ENCODE assay signal across 22 cellular contexts in the genomic region with DNA sequence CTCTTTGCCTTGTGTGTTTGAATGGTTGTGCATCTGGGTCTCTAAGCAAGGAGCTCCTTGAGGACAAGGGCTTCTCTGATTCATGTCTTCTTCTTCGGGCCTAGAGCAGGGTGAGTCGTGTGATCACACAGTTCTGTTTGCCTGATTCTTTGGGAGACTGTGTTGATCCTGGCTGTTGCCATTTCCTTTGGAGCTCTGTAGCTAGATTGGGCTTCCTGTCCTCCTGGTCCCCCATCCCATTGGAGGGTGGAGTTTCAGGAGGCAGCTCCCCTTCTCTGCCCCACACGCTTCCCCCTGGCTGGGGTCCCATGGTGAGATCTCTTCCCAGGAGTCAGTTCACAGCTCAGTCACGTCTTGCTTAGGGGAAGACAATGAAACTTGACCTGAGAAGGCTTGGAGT.
A peak's percentile ranks its signal among the peaks of the same experiment; 100 is the strongest.
DNase-seq lines count a peak whose midpoint lies in the region; ATAC-seq and TF ChIP-seq lines count a peak whose summit lies in the region.
"Had no signal": no experiment of that assay in that cellular context is flagged by ENCODE, and none has a peak within 500 bp of the region (broad histone marks: within the 10 kb centered on the region; RNA-seq: fewer than 3 reads in every experiment).

No MANE protein-coding gene starts in this region.

- H3K18ac ChIP-seq in IMR-90 (ENCODE audit: low read depth, low read length): no peak overlapping the region

- peak overlapping the region; percentile 74 for H2AFZ ChIP-seq in IMR-90 (replicated peaks; ENCODE audit: low read length, poor library complexity)

- H3K36me3 ChIP-seq in IMR-90 (ENCODE audit: control insufficient read depth, insufficient read depth, low read length) (no peaks in the 10 kb centered on the region), heart left ventricle (no peaks in the 10 kb centered on the region), thyroid gland (no peaks in the 10 kb centered on the region)
- H3K36me3 ChIP-seq: brain microvascular endothelial cell, WERI-Rb-1 had no signal

- no peaks in the 10 kb centered on the region for H4K20me1 ChIP-seq in IMR-90 (ENCODE audit: insufficient read depth, low read length)

- no peak overlapping the region; a peak in 1 of 4 replicates for H4K8ac ChIP-seq in IMR-90 (ENCODE audit: low read depth in 2 of 2, low read length in 2 of 2)

- in situ Hi-C loops in IMR-90 (cut with MboI; ENCODE audit: low sequenced_read_pairs): no loop called here

- H4K91ac ChIP-seq in IMR-90 (ENCODE audit: insufficient read depth, low read depth, low read length): no peak overlapping the region; the same call in 1 of the 2 replicates

- H3K27ac ChIP-seq in IMR-90 (ENCODE audit: insufficient read depth, low read length) (no peak overlapping the region), heart left ventricle (peak overlapping the region; percentile 25 to 87 (median 72)), thyroid gland (peak overlapping the region in 2 of 3 donors; percentile 64 to 66)
- H3K27ac ChIP-seq: brain microvascular endothelial cell, WERI-Rb-1 had no signal

- no peak overlapping the region for H2BK5ac ChIP-seq in IMR-90 (ENCODE audit: low read depth, low read length, poor library complexity, severe bottlenecking)

- no peaks in the 10 kb centered on the region for H3K9me1 ChIP-seq in IMR-90 (ENCODE audit: insufficient read depth, low read length)

- H2BK20ac ChIP-seq in IMR-90 (ENCODE audit: low read depth, low read length): no peak overlapping the region

- intact Hi-C loops in IMR-90 (cut with micrococcal nuclease) (no loop called here), heart left ventricle (cut with DNase I) (loop anchor here in 8 of 10 donors (5.0 to 10.0 kb wide), 8 partner anchors 72 to 195 kb away; partner anchors contain the start of gene TRIB2 (in 1 of the 8)), thyroid gland (cut with DNase I) (no loop called here)

- no peak overlapping the region for H4K5ac ChIP-seq in IMR-90 (ENCODE audit: low read depth, low read length)

- H3K56ac ChIP-seq in IMR-90 (ENCODE audit: extremely low read depth, insufficient read depth, low read length): no peak overlapping the region

- TF ChIP-seq RAD21 in IMR-90 (IDR thresholded peaks at IDR 0.05; ENCODE audit: low read length): no peak

- H3K23ac ChIP-seq in IMR-90 (ENCODE audit: low read depth, low read length): no peak overlapping the region

- no peak overlapping the region; the same call in 1 of the 2 replicates for H3K14ac ChIP-seq in IMR-90 (replicated peaks; ENCODE audit: low read depth, low read length)

- no peak overlapping the region for H2AK5ac ChIP-seq in IMR-90 (ENCODE audit: low read depth, low read length)

- CTCF ChIA-PET in IMR-90 (lab: Yijun Ruan, JAX): no interaction called here

- peak overlapping the region; percentile 68; the same call in 1 of the 3 replicates for H2BK15ac ChIP-seq in IMR-90 (ENCODE audit: low read depth, low read length)

- no peaks in the 10 kb centered on the region for H3K27me3 ChIP-seq in IMR-90 (ENCODE audit: control insufficient read depth, insufficient read depth, low read length)
- H3K27me3 ChIP-seq in heart left ventricle: no peaks in the 10 kb centered on the region
- H3K27me3 ChIP-seq in thyroid gland: no peaks in the 10 kb centered on the region
- H3K27me3 ChIP-seq: brain microvascular endothelial cell had no signal

- DNase-seq in IMR-90 (no peak), heart left ventricle (peak in 4 of 5 donors; percentile 42 to 67 (median 58)), lung microvascular endothelial cell (ENCODE audit: low read depth in 2 of 2) (peak; percentile 51 to 89), thyroid gland (no peak), SHP77 treated with DMSO at 0.1 percent for 48 hours (lab: John Stamatoyannopoulos, UW) (no peak), AG08396 (ENCODE audit: low spot score) (no peak)
- DNase-seq: activated CD8-positive, alpha-beta memory T cell treated with anti-CD3 and anti-CD28 coated beads, Interleukin-2, amount 50 U/mL, for 4 hours; activated effector memory CD4-positive, alpha-beta T cell treated with anti-CD3 and anti-CD28 coated beads, Interleukin-2, amount 50 U/mL, for 16 hours; activated naive CD8-positive, alpha-beta T cell treated with anti-CD3 and anti-CD28 coated beads, Interleukin-2, amount 50 U/mL, for 24 hours; brain microvascular endothelial cell; CD4-positive, alpha-beta T cell; KBM-7; naive thymus-derived CD4-positive, alpha-beta T cell; NCI-H146; NCI-H2171; NCI-H524 treated with DMSO at 0.1 percent for 48 hours; substantia nigra; WERI-Rb-1 had no signal

- POLR2A ChIA-PET in IMR-90 (lab: Charles Lee; ENCODE audit: unreplicated experiment): no interaction called here

- TF ChIP-seq POLR2A in IMR-90 (IDR thresholded peaks at IDR 0.05; ENCODE audit: low read depth, low read length) (no peak), heart left ventricle (IDR thresholded peaks at IDR 0.05) (no peak), thyroid gland (IDR thresholded peaks at IDR 0.05) (no peak)

- H3K4me3 ChIP-seq in IMR-90 (ENCODE audit: insufficient read depth, low read depth, low read length) (no peak overlapping the region), heart left ventricle (no peak overlapping the region), thyroid gland (replicated peaks in 1 of 3) (no peak overlapping the region)
- H3K4me3 ChIP-seq: coronary artery had no signal

- H3K79me1 ChIP-seq in IMR-90 (ENCODE audit: low read depth in 1 of 2, low read length in 2 of 2): no peaks in the 10 kb centered on the region

- dilution Hi-C loops in IMR-90 (cut with HindIII; ENCODE audit: low sequenced_read_pairs, unreplicated experiment): no loop called here

- ATAC-seq in IMR-90 (ENCODE audit: low read depth): no peak
- ATAC-seq in heart left ventricle: peak; percentile 30 to 81 (median 54)
- ATAC-seq in activated CD4-positive, CD25-positive, alpha-beta regulatory T cell treated with anti-CD3 and anti-CD28 coated beads, Interleukin-2, amount 50 U/mL, for 24 hours: no peak
- ATAC-seq in GM21528 (IDR thresholded peaks at IDR 0.05; ENCODE audit: low FRiP score, unreplicated experiment): no peak
- ATAC-seq: activated naive CD8-positive, alpha-beta T cell treated with anti-CD3 and anti-CD28 coated beads, Interleukin-2, amount 50 U/mL, for 24 hours; naive thymus-derived CD4-positive, alpha-beta T cell; SK-N-SH treated with all-trans-retinoic acid at 6 μM for 48 hours had no signal

- no peak overlapping the region for H3K9ac ChIP-seq in IMR-90 (ENCODE audit: low read depth, low read length)

- BruUV-seq in IMR-90 (replicated peaks; lab: Mats Ljungman, UMichigan): no TSS peak

- no peak overlapping the region for H3K4me2 ChIP-seq in IMR-90 (ENCODE audit: low read depth, low read length)

- peak overlapping the region; percentile 22; the same call in 1 of the 2 replicates for H3K4ac ChIP-seq in IMR-90 (ENCODE audit: low read depth, low read length)

- H2AK9ac ChIP-seq in IMR-90 (replicated peaks; ENCODE audit: low read depth, low read length, poor library complexity): no peak overlapping the region

- no peaks in the 10 kb centered on the region for H3K9me3 ChIP-seq in IMR-90 (ENCODE audit: control insufficient read depth, insufficient read depth, low read length)
- H3K9me3 ChIP-seq in heart left ventricle: no peaks in the 10 kb centered on the region
- H3K9me3 ChIP-seq in thyroid gland: no peaks in the 10 kb centered on the region

- H3K4me1 ChIP-seq in IMR-90 (ENCODE audit: control insufficient read depth, insufficient read depth, low read length) (no peaks in the 10 kb centered on the region), heart left ventricle (peaks cover 9 to 57% (median 41%) of the 10 kb centered on the region in 12 donors), thyroid gland (no peaks in the 10 kb centered on the region)

- no peak overlapping the region for H2BK120ac ChIP-seq in IMR-90 (ENCODE audit: low read depth, low read length)

- WGBS in IMR-90 (ENCODE audit: extremely low coverage in 2 of 2, insufficient read length in 1 of 2), 2 experiments: no CpG with 5 or more reads among the region's 4 CpGs
- WGBS in heart left ventricle, 4 donors: 37 to 57% (median 51%) methylated on average over 4 of the region's 4 CpGs
- 63% methylated on average over 4 of the region's 4 CpGs for WGBS in thyroid gland, 2 donors

- TF ChIP-seq CTCF in IMR-90 (conservative IDR thresholded peaks at IDR 0.05; ENCODE audit: low read depth, low read length) (no peak), heart left ventricle (IDR thresholded peaks at IDR 0.05) (no peak), thyroid gland (IDR thresholded peaks at IDR 0.05) (no peak)

TF ChIP-seq in IMR-90, 13 proteins besides CTCF, POLR2A, EP300 and RAD21 (continues in another document):
- TF ChIP-seq FOS (IDR thresholded peaks at IDR 0.05; ENCODE audit: low read depth, low read length) (no peak), CEBPB (IDR thresholded peaks at IDR 0.05; ENCODE audit: low read depth, low read length) (no peak), NFE2L2 (IDR thresholded peaks at IDR 0.05; ENCODE audit: low read depth, low read length) (no peak), SMC3 (IDR thresholded peaks at IDR 0.05; ENCODE audit: low read depth, low read length) (no peak), BHLHE40 (IDR thresholded peaks at IDR 0.05; ENCODE audit: low read depth, low read length) (no peak), MAFK (IDR thresholded peaks at IDR 0.05; ENCODE audit: low read depth, low read length) (no peak), CHD1 (IDR thresholded peaks at IDR 0.05; ENCODE audit: low read depth, low read length) (no peak), RFX5 (IDR thresholded peaks at IDR 0.05; ENCODE audit: low read depth, low read length) (no peak), MAZ (IDR thresholded peaks at IDR 0.05; ENCODE audit: borderline replicate concordance, low read depth, low read length) (no peak), MXI1 (IDR thresholded peaks at IDR 0.05; ENCODE audit: borderline replicate concordance, low read depth, low read length) (no peak), RCOR1 (IDR thresholded peaks at IDR 0.05; ENCODE audit: insufficient replicate concordance, low read length) (no peak)
- TF ChIP-seq, protein P1, sequence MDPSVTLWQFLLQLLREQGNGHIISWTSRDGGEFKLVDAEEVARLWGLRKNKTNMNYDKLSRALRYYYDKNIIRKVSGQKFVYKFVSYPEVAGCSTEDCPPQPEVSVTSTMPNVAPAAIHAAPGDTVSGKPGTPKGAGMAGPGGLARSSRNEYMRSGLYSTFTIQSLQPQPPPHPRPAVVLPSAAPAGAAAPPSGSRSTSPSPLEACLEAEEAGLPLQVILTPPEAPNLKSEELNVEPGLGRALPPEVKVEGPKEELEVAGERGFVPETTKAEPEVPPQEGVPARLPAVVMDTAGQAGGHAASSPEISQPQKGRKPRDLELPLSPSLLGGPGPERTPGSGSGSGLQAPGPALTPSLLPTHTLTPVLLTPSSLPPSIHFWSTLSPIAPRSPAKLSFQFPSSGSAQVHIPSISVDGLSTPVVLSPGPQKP (IDR thresholded peaks at IDR 0.05; ENCODE audit: borderline replicate concordance, low read depth, low read length): no peak

Comparison
In these comparisons a context has a peak if more than half of its experiments do, and no peak if none do; other contexts are left out.
1. ATAC-seq: peak in heart left ventricle (4 of 4); none in IMR-90 (single experiment), activated CD4-positive, CD25-positive, alpha-beta regulatory T cell treated with anti-CD3 and anti-CD28 coated beads, Interleukin-2, amount 50 U/mL, for 24 hours (0 of 2) and GM21528 (single experiment).
2. DNase-seq: peak in heart left ventricle (4 of 5) and lung microvascular endothelial cell (2 of 2); none in IMR-90 (single experiment), thyroid gland (0 of 2), SHP77 treated with DMSO at 0.1 percent for 48 hours (single experiment) and AG08396 (single experiment).
3. intact Hi-C loops: an anchor here in heart left ventricle (5.0 to 10.0 kb wide); none called in IMR-90 and thyroid gland.